In genomic region chr4:38860788-38861424, GRCh38 we compare ENCODE assay signal across 8 cellular contexts. TPM values are rescaled to one million over a fixed set of nuclear protein-coding genes. Genes with fewer than 3 reads are reported as not detected.
DNase-seq lines count a peak whose midpoint lies in the region; ATAC-seq and TF ChIP-seq lines count a peak whose summit lies in the region.

No MANE protein-coding gene starts in this region.

- no peak overlapping the region for H3K27ac Mint-ChIP-seq in Caco-2 (ENCODE audit: unreplicated experiment)

- H3K36me3 Mint-ChIP-seq in Caco-2 (ENCODE audit: insufficient read depth, unreplicated experiment), result no peaks in the 10 kb centered on the region

- DNase-seq in Caco-2 (peak; percentile 52 to 54), posterior cingulate gyrus (no peak)
- DNase-seq in activated CD4-positive, alpha-beta T cell treated with anti-CD3 and anti-CD28 coated beads for 24 hours (ENCODE audit: low read depth in 2 of 2), result peak; percentile 42 to 49
- peak; percentile 43 for DNase-seq in effector CD4-positive, alpha-beta T cell

- H2AFZ ChIP-seq in Loucy (ENCODE audit: low read length), result no peak overlapping the region

- H3K27me3 ChIP-seq in Caco-2 (replicated peaks; ENCODE audit: control insufficient read depth, insufficient read depth, low read length) (no peaks in the 10 kb centered on the region; the same call in 1 of the 2 replicates), Loucy (ENCODE audit: insufficient read depth, low read length, poor library complexity, severe bottlenecking) (no peaks in the 10 kb centered on the region), neutrophil (no peaks in the 10 kb centered on the region)

- no peaks in the 10 kb centered on the region for H4K20me1 ChIP-seq in Loucy (ENCODE audit: insufficient read depth, low read length, poor library complexity, severe bottlenecking)

- intact Hi-C loops in Caco-2 (cut with micrococcal nuclease; ENCODE audit: unreplicated experiment) (no loop called here), posterior cingulate gyrus (cut with DNase I) (no loop called here)

- peaks cover 5% of the 10 kb centered on the region for H3K4me1 Mint-ChIP-seq in Caco-2 (ENCODE audit: low read depth, unreplicated experiment)

- no peak overlapping the region for H3K4me2 ChIP-seq in Loucy (ENCODE audit: low read depth, low read length, poor library complexity, severe bottlenecking)

- no peaks in the 10 kb centered on the region for H3K36me3 ChIP-seq in Caco-2 (ENCODE audit: control insufficient read depth, insufficient read depth, low read length)
- H3K36me3 ChIP-seq in Loucy (ENCODE audit: insufficient read depth, low read length), result no peaks in the 10 kb centered on the region
- H3K36me3 ChIP-seq in neutrophil, result no peaks in the 10 kb centered on the region

- TF ChIP-seq CTCF in Caco-2 (IDR thresholded peaks at IDR 0.05; ENCODE audit: insufficient read depth in 1 of 2, low read depth in 1 of 2, low read length in 1 of 2, severe bottlenecking in 1 of 2, unreplicated experiment in 1 of 2), result peak; percentile 59 to 82
- peak; percentile 92 for TF ChIP-seq CTCF in Loucy (conservative IDR thresholded peaks at IDR 0.05; ENCODE audit: low read length)
- TF ChIP-seq CTCF in neutrophil (IDR thresholded peaks at IDR 0.05), result peak; percentile 73

- H3K9me3 Mint-ChIP-seq in Caco-2 (ENCODE audit: unreplicated experiment), result no peaks in the 10 kb centered on the region

- no peaks in the 10 kb centered on the region for H3K79me2 ChIP-seq in Loucy (ENCODE audit: insufficient read depth, low read length)

- H3K4me1 ChIP-seq in Caco-2, result no peaks in the 10 kb centered on the region
- H3K4me1 ChIP-seq in Loucy (ENCODE audit: insufficient read depth, low read length, poor library complexity, severe bottlenecking), result peaks cover 10% of the 10 kb centered on the region
- H3K4me1 ChIP-seq in neutrophil (ENCODE audit: control insufficient read depth in 1 of 2, insufficient read depth in 1 of 2, low read depth in 1 of 2, low read length in 1 of 2), result peaks cover 43 to 52% of the 10 kb centered on the region in 2 experiments

- H3K9ac ChIP-seq in Loucy (ENCODE audit: low read depth, low read length, poor library complexity, severe bottlenecking), result no peak overlapping the region

- H3K27ac ChIP-seq in neutrophil, result peak overlapping the region; percentile 28

- CTCF ChIA-PET in Caco-2 (lab: Charles Lee), result interaction anchor here (1.2 kb wide), 1 partner anchor 102 kb away, joined by 5 read pairs; no protein-coding TSS in a partner anchor

- no TSS peak for BruUV-seq in Caco-2 (replicated peaks; lab: Mats Ljungman, UMichigan)

- H3F3A ChIP-seq in Loucy (ENCODE audit: low read depth), result no peaks in the 10 kb centered on the region; the same call in 1 of the 2 replicates

- peaks cover 6% of the 10 kb centered on the region for H3K27me3 Mint-ChIP-seq in Caco-2 (ENCODE audit: insufficient read depth, unreplicated experiment)

- ATAC-seq in GM19463 (IDR thresholded peaks at IDR 0.05; ENCODE audit: unreplicated experiment) (peak; percentile 40), HG03460 (IDR thresholded peaks at IDR 0.05; ENCODE audit: unreplicated experiment) (no peak)

- H3K9me2 ChIP-seq in Loucy (replicated peaks; ENCODE audit: low read depth, low read length), result no peaks in the 10 kb centered on the region

- H3K4me3 ChIP-seq in Caco-2 (ENCODE audit: low read depth, low read length) (no peak overlapping the region), Loucy (ENCODE audit: low read length, poor library complexity, severe bottlenecking) (no peak overlapping the region), neutrophil (ENCODE audit: low read depth in 1 of 2, low read length in 1 of 2) (no peak overlapping the region)

- POLR2A ChIA-PET in Caco-2 (lab: Charles Lee), result no interaction called here

- no peaks in the 10 kb centered on the region for H3K9me3 ChIP-seq in Caco-2
- H3K9me3 ChIP-seq in Loucy (ENCODE audit: insufficient read depth, low read depth, low read length), result no peaks in the 10 kb centered on the region
- H3K9me3 ChIP-seq in neutrophil, result no peaks in the 10 kb centered on the region

- no peak overlapping the region for H3K4me3 Mint-ChIP-seq in Caco-2 (ENCODE audit: unreplicated experiment)

RNA-seq across cellular contexts. Expression of gene TLR6, which starts 4.3 kb away (rescaled TPM):
- total RNA-seq in Caco-2 (2022), result not detected in 2 replicates

RNA-seq across cellular contexts. Expression of gene FAM114A1, which starts 6.7 kb away (rescaled TPM):
- total RNA-seq in Caco-2 (2022), result 20.8 and 21.7 TPM in 2 replicates

RNA-seq across cellular contexts. Expression of gene TLR1, which starts 56.3 kb away (rescaled TPM):
- not detected in 2 replicates for total RNA-seq in Caco-2 (2022)

Comparison
In these comparisons a context has a peak if more than half of its experiments do, and no peak if none do; other contexts are left out.
1. DNase-seq: peak in Caco-2 (2 of 2), activated CD4-positive, alpha-beta T cell treated with anti-CD3 and anti-CD28 coated beads for 24 hours (2 of 2) and effector CD4-positive, alpha-beta T cell (single experiment); none in posterior cingulate gyrus (0 of 10).
2. Peak in every context shown above with its lines, with median percentiles within 50 percentile points of each other: CTCF ChIP-seq.